ENCODE assay signal across 1 cellular context in genomic region chr5:16345454-16345853, GRCh38.
TF ChIP-seq lines count a peak whose summit lies in the region.

No MANE protein-coding gene starts in this region.

TF ChIP-seq in K562, 482 proteins besides CTCF, POLR2A, EP300 and RAD21 (continued from another document):
- TF ChIP-seq NR2C1 (IDR thresholded peaks at IDR 0.05), result no peak
- TF ChIP-seq NR2C1 (tag; IDR thresholded peaks at IDR 0.05), result 0 out of 2 replicates have a peak, but pooled peaks have one; percentile 30
- TF ChIP-seq DEAF1 (CRISPR knock-in tag; IDR thresholded peaks at IDR 0.05), result peak; percentile 50
- TF ChIP-seq ZNF785 (CRISPR knock-in tag; IDR thresholded peaks at IDR 0.05), result no peak
- no peak for TF ChIP-seq SNAPC5 (CRISPR knock-in tag; IDR thresholded peaks at IDR 0.05)
- peak; percentile 53 to 92; a peak in 3 of 4 replicates for TF ChIP-seq MAZ (CRISPR knock-in tag; conservative IDR thresholded peaks at IDR 0.05 in 1 of 2, IDR thresholded peaks at IDR 0.05 in 1 of 2)
- peak; percentile 61 for TF ChIP-seq SMC3 (conservative IDR thresholded peaks at IDR 0.05; ENCODE audit: insufficient read depth, low read depth, low read length)
- no peak for TF ChIP-seq SMAD2 (IDR thresholded peaks at IDR 0.05; ENCODE audit: low read depth, low read length)
